Comparison of ENCODE assay signal across 1 cellular context in genomic region chr2:229921892-229922448, GRCh38.
TF ChIP-seq lines count a peak whose summit lies in the region.

TSS of gene TRIP12 (minus strand) at chr2:229922009. CDS start at chr2:229880079, 41,930 bp downstream.

TF ChIP-seq in K562, 482 proteins besides CTCF, POLR2A, EP300 and RAD21 (continued from another document and continues in another):
- peak; percentile 15; the same call in 1 of the 2 replicates for TF ChIP-seq CREB3L1 (IDR thresholded peaks at IDR 0.05; ENCODE audit: borderline replicate concordance, low read depth)
- TF ChIP-seq ESRRA (IDR thresholded peaks at IDR 0.05; ENCODE audit: borderline replicate concordance, low read depth): peak; percentile 58
- TF ChIP-seq TAF9B (IDR thresholded peaks at IDR 0.05; ENCODE audit: partially characterized antibody): peak; percentile 89
- TF ChIP-seq NFRKB (IDR thresholded peaks at IDR 0.05; ENCODE audit: low read depth): peak; percentile 51; the same call in 1 of the 2 replicates
- 0 out of 2 replicates have a peak, but pooled peaks have one; percentile 16 for TF ChIP-seq E2F3 (CRISPR knock-in tag; IDR thresholded peaks at IDR 0.05)
- TF ChIP-seq ZNF583 (CRISPR knock-in tag; IDR thresholded peaks at IDR 0.05): no peak
- TF ChIP-seq RREB1 (CRISPR knock-in tag; IDR thresholded peaks at IDR 0.05): 0 out of 2 replicates have a peak, but pooled peaks have one; percentile 52
- peak in 1 of 2 experiments; percentile 11; a peak in 2 of 4 replicates for TF ChIP-seq HDAC1 (IDR thresholded peaks at IDR 0.05)
- peak; percentile 14 for TF ChIP-seq PRDM10 (IDR thresholded peaks at IDR 0.05; ENCODE audit: partially characterized antibody)
- peak; percentile 54; the same call in 1 of the 2 replicates for TF ChIP-seq ZBTB7A (IDR thresholded peaks at IDR 0.05; ENCODE audit: borderline replicate concordance, control insufficient read depth, low read depth, low read length)
- TF ChIP-seq DACH1 (IDR thresholded peaks at IDR 0.05; ENCODE audit: partially characterized antibody): peak; percentile 92
- TF ChIP-seq ZBTB40 (IDR thresholded peaks at IDR 0.05): peak; percentile 84
- no peak for TF ChIP-seq ZBTB40 (CRISPR knock-in tag; IDR thresholded peaks at IDR 0.05)
- TF ChIP-seq MYNN (IDR thresholded peaks at IDR 0.05): no peak
- no peak for TF ChIP-seq MYNN (CRISPR knock-in tag; IDR thresholded peaks at IDR 0.05)
- no peak for TF ChIP-seq ZNF174 (CRISPR knock-in tag; IDR thresholded peaks at IDR 0.05)
- 0 out of 2 replicates have a peak, but pooled peaks have one; percentile 59 for TF ChIP-seq DIDO1 (tag; IDR thresholded peaks at IDR 0.05; ENCODE audit: low read depth)
- TF ChIP-seq ETV5 (CRISPR knock-in tag; IDR thresholded peaks at IDR 0.05; ENCODE audit: low read depth): 0 out of 2 replicates have a peak, but pooled peaks have one; percentile 5
- TF ChIP-seq TOE1 (IDR thresholded peaks at IDR 0.05; ENCODE audit: borderline replicate concordance): peak; percentile 64; the same call in 1 of the 2 replicates
- TF ChIP-seq TOE1 (CRISPR knock-in tag; IDR thresholded peaks at IDR 0.05; ENCODE audit: borderline replicate concordance, low read depth): no peak
- TF ChIP-seq MTA2 (IDR thresholded peaks at IDR 0.05; ENCODE audit: low read depth): 0 out of 2 replicates have a peak, but pooled peaks have one; percentile 18
- TF ChIP-seq NUFIP1 (IDR thresholded peaks at IDR 0.05; ENCODE audit: partially characterized antibody): no peak
- peak; percentile 41; the same call in 1 of the 2 replicates for TF ChIP-seq GTF2A2 (tag; IDR thresholded peaks at IDR 0.05)
- TF ChIP-seq PCBP1 (IDR thresholded peaks at IDR 0.05; ENCODE audit: low read depth, low read length, poor library complexity, severe bottlenecking): peak; percentile 98
- TF ChIP-seq ZNF384 (IDR thresholded peaks at IDR 0.05; ENCODE audit: low read depth, low read length): no peak
- 0 out of 2 replicates have a peak, but pooled peaks have one; percentile 25 for TF ChIP-seq PHF21A (IDR thresholded peaks at IDR 0.05; ENCODE audit: borderline replicate concordance, low read depth)
- TF ChIP-seq EP400 (IDR thresholded peaks at IDR 0.05): peak; percentile 79
- TF ChIP-seq SMAD4 (CRISPR knock-in tag; conservative IDR thresholded peaks at IDR 0.05): peak; percentile 81
- TF ChIP-seq ZBTB12 (CRISPR knock-in tag; IDR thresholded peaks at IDR 0.05): no peak
- TF ChIP-seq BCLAF1 (IDR thresholded peaks at IDR 0.05; ENCODE audit: borderline replicate concordance in 1 of 2, control insufficient read depth in 1 of 2, low read depth in 2 of 2, low read length in 1 of 2): no peak
- peak; percentile 7 for TF ChIP-seq POLR2AphosphoS5 (IDR thresholded peaks at IDR 0.05; ENCODE audit: control insufficient read depth, insufficient read depth, low read depth, low read length)
